ENCODE assay signal across 1 cellular context in the genomic region with DNA sequence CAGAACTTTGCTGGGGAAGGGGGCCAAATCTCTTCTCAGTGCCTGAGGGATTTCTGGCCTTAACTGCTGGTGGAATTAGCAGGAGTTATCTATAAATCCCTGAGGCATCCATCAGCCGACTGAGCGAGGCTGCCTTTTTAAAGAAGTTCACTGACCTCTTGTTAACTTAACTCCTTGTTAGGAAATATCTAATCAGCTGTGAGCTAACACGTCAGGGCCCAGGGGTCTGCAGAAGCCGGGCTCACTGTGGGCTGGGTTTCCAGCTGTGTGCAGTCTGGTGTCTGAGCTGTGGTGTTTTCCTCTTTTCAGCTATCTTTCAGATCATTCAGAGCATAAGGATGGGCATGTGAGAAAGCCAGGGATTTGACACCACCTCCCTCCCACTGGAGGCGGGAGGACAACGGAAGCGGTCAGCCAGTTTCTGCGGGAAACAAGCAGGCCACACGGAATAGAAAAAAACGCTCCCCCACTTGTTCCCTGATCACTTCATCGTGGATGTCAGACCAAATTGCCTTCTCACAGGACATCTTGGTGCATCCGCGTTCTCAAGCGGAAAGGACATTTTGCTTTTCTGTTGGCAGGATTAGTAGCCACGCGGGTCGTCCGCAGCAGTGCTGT.
TF ChIP-seq lines count a peak whose summit lies in the region.

No MANE protein-coding gene starts in this region.

TF ChIP-seq in IMR-90, 13 proteins besides CTCF, POLR2A, EP300 and RAD21 (continued from another document):
- TF ChIP-seq ELK1 (IDR thresholded peaks at IDR 0.05; ENCODE audit: borderline replicate concordance, low read depth, low read length) (no peak), MAZ (IDR thresholded peaks at IDR 0.05; ENCODE audit: borderline replicate concordance, low read depth, low read length) (no peak)
- TF ChIP-seq, protein P1, sequence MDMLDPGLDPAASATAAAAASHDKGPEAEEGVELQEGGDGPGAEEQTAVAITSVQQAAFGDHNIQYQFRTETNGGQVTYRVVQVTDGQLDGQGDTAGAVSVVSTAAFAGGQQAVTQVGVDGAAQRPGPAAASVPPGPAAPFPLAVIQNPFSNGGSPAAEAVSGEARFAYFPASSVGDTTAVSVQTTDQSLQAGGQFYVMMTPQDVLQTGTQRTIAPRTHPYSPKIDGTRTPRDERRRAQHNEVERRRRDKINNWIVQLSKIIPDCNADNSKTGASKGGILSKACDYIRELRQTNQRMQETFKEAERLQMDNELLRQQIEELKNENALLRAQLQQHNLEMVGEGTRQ (IDR thresholded peaks at IDR 0.05; ENCODE audit: low read depth, low read length) = no peak
